In genomic region chr9:25913806-25914205, GRCh38 we compare ENCODE assay signal across 38 cellular contexts.
"Had no signal": no experiment of that assay in that cellular context is flagged by ENCODE, and none has a peak within 500 bp of the region (broad histone marks: within the 10 kb centered on the region; RNA-seq: fewer than 3 reads in every experiment).

No MANE protein-coding gene starts in this region.

- H3K27me3 Mint-ChIP-seq: activated B cell treated with CpG ODN at 0.5 μM for 24 hours; activated CD4-positive, alpha-beta memory T cell treated with anti-CD3 and anti-CD28 coated beads for 36 hours; activated CD8-positive, alpha-beta memory T cell treated with anti-CD3 and anti-CD28 coated beads, Interleukin-2, amount 10 ng/mL, durations not matched to agents 7 days and 5 days; activated naive CD4-positive, alpha-beta T cell treated with anti-CD3 and anti-CD28 coated beads, Interleukin-2, amount 50 U/mL, for 24 hours; activated naive CD8-positive, alpha-beta T cell treated with anti-CD3 and anti-CD28 coated beads for 36 hours; activated naive CD8-positive, alpha-beta T cell treated with anti-CD3 and anti-CD28 coated beads, Interleukin-2, amount 50 U/mL, for 24 hours; dendritic cell treated with granulocyte-macrophage colony-stimulating factor and Interleukin-4, amounts not matched to agents 40 ng/mL and 50 ng/mL, for 4 days had no signal

- H3K4me3 ChIP-seq: adrenal gland, body of pancreas, cardiac muscle cell, coronary artery, dorsolateral prefrontal cortex, esophagus muscularis mucosa, gastrocnemius medialis, heart left ventricle had no signal

- H3K4me1 Mint-ChIP-seq: activated B cell treated with CpG ODN at 0.5 μM for 24 hours; activated CD8-positive, alpha-beta memory T cell treated with anti-CD3 and anti-CD28 coated beads, Interleukin-2, amount 10 ng/mL, durations not matched to agents 7 days and 5 days; activated naive CD4-positive, alpha-beta T cell treated with anti-CD3 and anti-CD28 coated beads, Interleukin-2, amount 50 U/mL, for 24 hours; activated naive CD8-positive, alpha-beta T cell treated with anti-CD3 and anti-CD28 coated beads for 36 hours; activated naive CD8-positive, alpha-beta T cell treated with anti-CD3 and anti-CD28 coated beads, Interleukin-2, amount 50 U/mL, for 24 hours; endodermal cell had no signal

- H3K4me3 Mint-ChIP-seq: activated B cell treated with CpG ODN at 0.5 μM for 24 hours; activated CD4-positive, alpha-beta memory T cell treated with anti-CD3 and anti-CD28 coated beads for 36 hours; activated CD8-positive, alpha-beta memory T cell treated with anti-CD3 and anti-CD28 coated beads, Interleukin-2, amount 10 ng/mL, durations not matched to agents 7 days and 5 days; activated CD8-positive, alpha-beta T cell treated with anti-CD3 and anti-CD28 coated beads, Interleukin-2, amount 10 ng/mL, durations not matched to agents 7 days and 5 days; activated naive CD4-positive, alpha-beta T cell treated with anti-CD3 and anti-CD28 coated beads for 36 hours; activated naive CD4-positive, alpha-beta T cell treated with anti-CD3 and anti-CD28 coated beads, Interleukin-2, amount 50 U/mL, for 24 hours; activated naive CD8-positive, alpha-beta T cell treated with anti-CD3 and anti-CD28 coated beads for 36 hours; activated naive CD8-positive, alpha-beta T cell treated with anti-CD3 and anti-CD28 coated beads, Interleukin-2, amount 50 U/mL, for 24 hours; activated T-helper 1 cell treated with anti-CD3 and anti-CD28 coated beads, Interleukin-12 subunit alpha, Interleukin-12 subunit beta, Interleukin-2, Interleukin-4 antibody, amounts not matched to agents 30 ng/mL and 10 ng/mL and 1 ng/mL, durations not matched to agents 14 hours and 24 hours and 36 hours; dendritic cell treated with granulocyte-macrophage colony-stimulating factor and Interleukin-4, amounts not matched to agents 40 ng/mL and 50 ng/mL, for 4 days; endodermal cell; T-helper 2 cell treated with Interferon-gamma antibody and Interleukin-4, amounts not matched to agents 5 μg/mL and 100 μg/mL, for 36 hours had no signal

- H3K27me3 ChIP-seq: adrenal gland, body of pancreas, cardiac muscle cell, dorsolateral prefrontal cortex, esophagus muscularis mucosa, foreskin keratinocyte, gastrocnemius medialis, heart left ventricle had no signal

- H3K27ac Mint-ChIP-seq: activated B cell treated with CpG ODN at 0.5 μM for 24 hours; activated CD4-positive, alpha-beta memory T cell treated with anti-CD3 and anti-CD28 coated beads for 36 hours; activated CD8-positive, alpha-beta memory T cell treated with anti-CD3 and anti-CD28 coated beads, Interleukin-2, amount 10 ng/mL, durations not matched to agents 7 days and 5 days; activated CD8-positive, alpha-beta T cell treated with anti-CD3 and anti-CD28 coated beads, Interleukin-2, amount 10 ng/mL, durations not matched to agents 7 days and 5 days; activated naive CD4-positive, alpha-beta T cell treated with anti-CD3 and anti-CD28 coated beads for 36 hours; activated naive CD4-positive, alpha-beta T cell treated with anti-CD3 and anti-CD28 coated beads, Interleukin-2, amount 50 U/mL, for 24 hours; activated naive CD8-positive, alpha-beta T cell treated with anti-CD3 and anti-CD28 coated beads for 36 hours; activated naive CD8-positive, alpha-beta T cell treated with anti-CD3 and anti-CD28 coated beads, Interleukin-2, amount 50 U/mL, for 24 hours; activated T-helper 1 cell treated with anti-CD3 and anti-CD28 coated beads, Interleukin-12 subunit alpha, Interleukin-12 subunit beta, Interleukin-2, Interleukin-4 antibody, amounts not matched to agents 30 ng/mL and 10 ng/mL and 1 ng/mL, durations not matched to agents 14 hours and 24 hours and 36 hours; activated T-helper 2 cell treated with anti-CD3 and anti-CD28 coated beads, Interferon-gamma antibody, Interleukin-2, Interleukin-4, amounts not matched to agents 10 μg/mL and 5 μg/mL and 100 μg/mL, durations not matched to agents 14 hours and 24 hours and 36 hours; dendritic cell treated with granulocyte-macrophage colony-stimulating factor and Interleukin-4, amounts not matched to agents 40 ng/mL and 50 ng/mL, for 4 days; endodermal cell; T-helper 2 cell treated with Interferon-gamma antibody and Interleukin-4, amounts not matched to agents 5 μg/mL and 100 μg/mL, for 36 hours had no signal

- DNase-seq: activated B cell treated with CpG ODN at 0.5 μM for 24 hours; activated CD4-positive, alpha-beta memory T cell treated with anti-CD3 and anti-CD28 coated beads for 36 hours; activated CD4-positive, alpha-beta T cell treated with anti-CD3 and anti-CD28 coated beads for 48 hours; activated CD8-positive, alpha-beta memory T cell treated with anti-CD3 and anti-CD28 coated beads, Interleukin-2, amount 10 ng/mL, durations not matched to agents 7 days and 5 days; activated CD8-positive, alpha-beta memory T cell treated with anti-CD3 and anti-CD28 coated beads, Interleukin-2, amount 50 U/mL, for 4 hours; activated CD8-positive, alpha-beta T cell treated with anti-CD3 and anti-CD28 coated beads, Interleukin-2, amount 10 ng/mL, durations not matched to agents 7 days and 5 days; activated effector memory CD4-positive, alpha-beta T cell treated with anti-CD3 and anti-CD28 coated beads, Interleukin-2, amount 50 U/mL, for 16 hours; activated naive CD4-positive, alpha-beta T cell treated with anti-CD3 and anti-CD28 coated beads for 36 hours; activated naive CD8-positive, alpha-beta T cell treated with anti-CD3 and anti-CD28 coated beads for 36 hours; activated naive CD8-positive, alpha-beta T cell treated with anti-CD3 and anti-CD28 coated beads, Interleukin-2, amount 50 U/mL, for 24 hours; activated T-cell treated with anti-CD3 and anti-CD28 coated beads, Interleukin-2, amount 50 U/mL, for 1 hour; activated T-cell treated with anti-CD3 and anti-CD28 coated beads, Interleukin-2, amount 50 U/mL, for 48 hours; adrenal gland; amygdala; aorta; body of pancreas; central memory CD4-positive, alpha-beta T cell; cerebellar nuclear complex; dorsolateral prefrontal cortex; effector memory CD4-positive, alpha-beta T cell; endodermal cell; erythroblast; gastrocnemius medialis; glutamatergic neuron; heart left ventricle; hypothalamus; T1000; WERI-Rb-1 had no signal

- H3K36me3 Mint-ChIP-seq: activated CD4-positive, alpha-beta memory T cell treated with anti-CD3 and anti-CD28 coated beads for 36 hours; activated CD8-positive, alpha-beta memory T cell treated with anti-CD3 and anti-CD28 coated beads, Interleukin-2, amount 10 ng/mL, durations not matched to agents 7 days and 5 days; activated naive CD4-positive, alpha-beta T cell treated with anti-CD3 and anti-CD28 coated beads, Interleukin-2, amount 50 U/mL, for 24 hours; activated naive CD8-positive, alpha-beta T cell treated with anti-CD3 and anti-CD28 coated beads for 36 hours had no signal

- H3K9me3 ChIP-seq: adrenal gland, body of pancreas, esophagus muscularis mucosa, gastrocnemius medialis had no signal

- ATAC-seq: activated CD4-positive, CD25-positive, alpha-beta regulatory T cell treated with anti-CD3 and anti-CD28 coated beads, Interleukin-2, amount 50 U/mL, for 24 hours; activated CD8-positive, alpha-beta memory T cell treated with anti-CD3 and anti-CD28 coated beads, Interleukin-2, amount 10 ng/mL, durations not matched to agents 7 days and 5 days; activated CD8-positive, alpha-beta T cell treated with anti-CD3 and anti-CD28 coated beads, Interleukin-2, amount 10 ng/mL, durations not matched to agents 7 days and 5 days; activated naive CD8-positive, alpha-beta T cell treated with anti-CD3 and anti-CD28 coated beads, Interleukin-2, amount 50 U/mL, for 24 hours; body of pancreas; foreskin keratinocyte; gastrocnemius medialis; heart left ventricle had no signal

- H3K36me3 ChIP-seq: adrenal gland, cardiac muscle cell, esophagus muscularis mucosa, gastrocnemius medialis, heart left ventricle, WERI-Rb-1 had no signal

- H3K4me1 ChIP-seq: adrenal gland, body of pancreas, esophagus muscularis mucosa, gastrocnemius medialis, heart left ventricle had no signal

- H3K27ac ChIP-seq: adrenal gland, body of pancreas, cardiac muscle cell, coronary artery, dorsolateral prefrontal cortex, esophagus muscularis mucosa, foreskin keratinocyte, gastrocnemius medialis, heart left ventricle, WERI-Rb-1 had no signal
